ENCODE assay signal across 20 cellular contexts in genomic region chr22:17974087-17974486, GRCh38. TPM values are rescaled to one million over a fixed set of nuclear protein-coding genes. Genes with fewer than 3 reads are reported as not detected.
DNase-seq lines count a peak whose midpoint lies in the region; ATAC-seq, FAIRE-seq and TF ChIP-seq lines count a peak whose summit lies in the region.
"Had no signal": no experiment of that assay in that cellular context is flagged by ENCODE, and none has a peak within 500 bp of the region (broad histone marks: within the 10 kb centered on the region; RNA-seq: fewer than 3 reads in every experiment).

No MANE protein-coding gene starts in this region.

- peaks cover 76% of the 10 kb centered on the region for H3K79me2 ChIP-seq in HepG2 (ENCODE audit: insufficient read depth, low read length)

- TF ChIP-seq EP300 in HepG2 (IDR thresholded peaks at IDR 0.05; ENCODE audit: low read depth in 2 of 2, low read length in 2 of 2) (no peak), HepG2 (CRISPR knock-in tag; IDR thresholded peaks at IDR 0.05; ENCODE audit: borderline replicate concordance) (no peak)

- POLR2A ChIA-PET in HepG2 (lab: Yijun Ruan, JAX) = no interaction called here

- DNase-seq in left ventricle myocardium inferior (no peak), heart right ventricle (no peak), amniotic epithelial cell (ENCODE audit: low read depth) (peak; percentile 77), HepG2 (ENCODE audit: low spot score) (no peak), SW 1271 (lab: John Stamatoyannopoulos, UW) (no peak)
- DNase-seq: activated CD4-positive, alpha-beta T cell treated with anti-CD3 and anti-CD28 coated beads, Interleukin-2, amount 50 U/mL, for 1 hour; activated CD8-positive, alpha-beta memory T cell treated with anti-CD3 and anti-CD28 coated beads, Interleukin-2, amount 50 U/mL, for 4 hours; activated effector memory CD4-positive, alpha-beta T cell treated with Interleukin-2 at 50 U/mL for 16 hours; anterior cingulate cortex; NCI-H1048; NCI-H2081 treated with DMSO at 0.1 percent for 48 hours; NCI-H510A; stimulated activated CD4-positive, alpha-beta T cell treated with anti-CD3 and anti-CD28 coated beads, Interleukin-12 subunit alpha, Interleukin-12 subunit beta, amount 100 ng/mL, for 4 hours; stimulated activated CD8-positive, alpha-beta memory T cell treated with anti-CD3 and anti-CD28 coated beads, Interleukin-4, amount 100 ng/mL, for 48 hours had no signal

- TF ChIP-seq RAD21 in HepG2 (CRISPR knock-in tag; IDR thresholded peaks at IDR 0.05) = no peak

- TF ChIP-seq CTCF in left ventricle myocardium inferior (IDR thresholded peaks at IDR 0.05; ENCODE audit: borderline replicate concordance) (no peak), heart right ventricle (IDR thresholded peaks at IDR 0.05) (no peak), HepG2 (CRISPR knock-in tag; IDR thresholded peaks at IDR 0.05) (no peak)

- intact Hi-C loops in left ventricle myocardium inferior (cut with micrococcal nuclease) (no loop called here), heart right ventricle (cut with DNase I) (loop anchor here in 1 of 10 donors (10.0 kb wide), 1 partner anchor 61 kb away; no protein-coding TSS in a partner anchor), HepG2 (cut with micrococcal nuclease; ENCODE audit: unreplicated experiment) (loop anchor here (1.0 kb wide), 1 partner anchor 26 kb away; no protein-coding TSS in a partner anchor)

- H3K36me3 ChIP-seq in left ventricle myocardium inferior (no peaks in the 10 kb centered on the region), heart right ventricle (peaks cover 0 to 6% (median 0%) of the 10 kb centered on the region in 9 donors), HepG2 (replicated peaks in 1 of 2; ENCODE audit: control insufficient read depth in 1 of 2, insufficient read depth in 2 of 2, low read length in 2 of 2) (no peaks in the 10 kb centered on the region), subcutaneous abdominal adipose tissue (ENCODE audit: control insufficient read depth in 5 of 5, insufficient read depth in 5 of 5, low read length in 5 of 5) (peaks cover 0 to 4% (median 0%) of the 10 kb centered on the region in 5 donors)

- CTCF ChIA-PET in HepG2 (lab: Yijun Ruan, JAX; ENCODE audit: low intra/inter-chr PET ratio, low total read pairs) = no interaction called here

- H3K9me3 ChIP-seq in left ventricle myocardium inferior (replicated peaks) = no peaks in the 10 kb centered on the region
- H3K9me3 ChIP-seq in heart right ventricle = no peaks in the 10 kb centered on the region
- H3K9me3 ChIP-seq in HepG2 (ENCODE audit: low read length) = no peaks in the 10 kb centered on the region
- H3K9me3 ChIP-seq in subcutaneous abdominal adipose tissue (ENCODE audit: control insufficient read depth in 5 of 5, low read length in 5 of 5) = no peaks in the 10 kb centered on the region

- H3K9ac ChIP-seq in HepG2 (ENCODE audit: insufficient read depth, low read depth, low read length) (no peak overlapping the region), subcutaneous abdominal adipose tissue (ENCODE audit: low read length in 5 of 5) (peak overlapping the region in 1 of 5 donors; percentile 64)

- BruUV-seq in HepG2 (replicated peaks; lab: Mats Ljungman, UMichigan) = no TSS peak

- no peak overlapping the region for H3K4me2 ChIP-seq in HepG2 (ENCODE audit: low read depth, low read length)

- H2AFZ ChIP-seq in HepG2 (ENCODE audit: low read length) = no peak overlapping the region

- TF ChIP-seq POLR2A in HepG2 (IDR thresholded peaks at IDR 0.05; ENCODE audit: insufficient read depth in 1 of 2, low read depth in 2 of 2, low read length in 2 of 2) = no peak
- TF ChIP-seq POLR2A in GM18505 (IDR thresholded peaks at IDR 0.05; ENCODE audit: borderline replicate concordance, extremely low read depth, insufficient read depth, insufficient read length) = no peak

- peak overlapping the region; percentile 57 for H3K27ac ChIP-seq in left ventricle myocardium inferior (replicated peaks)
- peak overlapping the region in 1 of 10 donors; percentile 13 for H3K27ac ChIP-seq in heart right ventricle
- peak overlapping the region; percentile 80 for H3K27ac ChIP-seq in HepG2 (ENCODE audit: extremely low read length, insufficient read depth, low read length)
- peak overlapping the region; percentile 41 for H3K27ac ChIP-seq in subcutaneous abdominal adipose tissue (ENCODE audit: low read depth, low read length)

- H3K4me3 ChIP-seq in left ventricle myocardium inferior (no peak overlapping the region), heart right ventricle (no peak overlapping the region), HepG2 (replicated peaks in 1 of 3; ENCODE audit: insufficient read depth in 1 of 3, low read depth in 2 of 3, low read length in 3 of 3) (no peak overlapping the region), subcutaneous abdominal adipose tissue (ENCODE audit: low read depth in 1 of 5, low read length in 5 of 5) (no peak overlapping the region)
- H3K4me3 ChIP-seq: K562 had no signal

- H3K27me3 ChIP-seq in left ventricle myocardium inferior (ENCODE audit: low read depth) (no peaks in the 10 kb centered on the region), heart right ventricle (no peaks in the 10 kb centered on the region), HepG2 (ENCODE audit: control insufficient read depth in 1 of 2, insufficient read depth in 2 of 2, low read length in 2 of 2) (no peaks in the 10 kb centered on the region), subcutaneous abdominal adipose tissue (ENCODE audit: control insufficient read depth in 5 of 5, insufficient read depth in 4 of 5, low read length in 5 of 5) (no peaks in the 10 kb centered on the region)

- H3K4me1 ChIP-seq in left ventricle myocardium inferior (peaks cover 72% of the 10 kb centered on the region), heart right ventricle (peaks cover 10 to 71% (median 52%) of the 10 kb centered on the region in 9 donors), HepG2 (ENCODE audit: insufficient read depth, low read length) (peaks cover 61% of the 10 kb centered on the region), subcutaneous abdominal adipose tissue (ENCODE audit: control insufficient read depth in 5 of 5, insufficient read depth in 5 of 5, low read length in 5 of 5) (peaks cover 14 to 71% (median 61%) of the 10 kb centered on the region in 5 donors)

- no peak for ATAC-seq in heart right ventricle
- peak; percentile 7; the same call in 1 of the 3 replicates for ATAC-seq in HepG2
- ATAC-seq in HG02981 (IDR thresholded peaks at IDR 0.05; ENCODE audit: unreplicated experiment) = no peak
- ATAC-seq in GM18505 (IDR thresholded peaks at IDR 0.05; ENCODE audit: unreplicated experiment) = no peak
- ATAC-seq: K562 had no signal

- H4K20me1 ChIP-seq in HepG2 (ENCODE audit: insufficient read depth, low read length) = no peaks in the 10 kb centered on the region

- no peak for FAIRE-seq in HepG2 (lab: Jason Lieb, UNC)
- FAIRE-seq: A204.1, K562, TTC549 had no signal

- in situ Hi-C loops in HepG2 (cut with HindIII; ENCODE audit: extremely low pct_ligation_motif_present, low pct_unique_long_range_greater_than_20kb) = no loop called here

- WGBS in heart right ventricle, 2 donors = 41 to 58% methylated on average over 3 of the region's 3 CpGs
- WGBS in HepG2 (ENCODE audit: low lambda C conversion rate) = 82% methylated on average over 3 of the region's 3 CpGs

TF ChIP-seq in HepG2, 621 proteins besides CTCF, POLR2A, EP300 and RAD21 (continues in another document):
- TF ChIP-seq KLF11 (CRISPR knock-in tag; IDR thresholded peaks at IDR 0.05) (no peak), ZMAT5 (CRISPR knock-in tag; IDR thresholded peaks at IDR 0.05; ENCODE audit: borderline replicate concordance, low read depth) (no peak), KDM5B (CRISPR knock-in tag; IDR thresholded peaks at IDR 0.05; ENCODE audit: borderline replicate concordance) (no peak), ZNF10 (CRISPR knock-in tag; IDR thresholded peaks at IDR 0.05; ENCODE audit: borderline replicate concordance, low read depth) (no peak), SP1 (IDR thresholded peaks at IDR 0.05) (no peak), SP1 (CRISPR knock-in tag; IDR thresholded peaks at IDR 0.05) (no peak)

RNA-seq across cellular contexts. Expression of gene MICAL3, which starts 50.3 kb away (rescaled TPM):
- total RNA-seq in left ventricle myocardium inferior (92.5 TPM), heart right ventricle (100 to 1,000 TPM in 9 of 10 donors, 10 to 100 TPM in 1; 74.7 to 137 (median 112) TPM), HepG2 (2016; rRNA removed; fragmentation: Illumina TruSeq; extraction: Trizol) (9.5 and 12.5 TPM in 2 replicates)
- polyA plus RNA-seq in heart right ventricle (10 to 100 TPM; 13.2 to 63.1 TPM), HepG2 (2011; rRNA removed) (5.3 and 5.6 TPM in 2 replicates)
- 2.6 and 2.9 TPM in 2 replicates for total RNA-seq in HepG2 (2016; cell fraction: cytosol; rRNA removed; fragmentation: Illumina TruSeq; extraction: Trizol; ENCODE audit: low read depth)
- 8.6 and 11.9 TPM in 2 replicates for total RNA-seq in HepG2 (2016; cell fraction: insoluble cytoplasmic fraction; rRNA removed; fragmentation: Illumina TruSeq; extraction: Trizol)
- 4.2 and 6.1 TPM in 2 replicates for total RNA-seq in HepG2 (2016; cell fraction: membrane; rRNA removed; fragmentation: Illumina TruSeq; extraction: Trizol)
- total RNA-seq in HepG2 (2016; cell fraction: nucleus; rRNA removed; fragmentation: Illumina TruSeq; extraction: Trizol) = 31.3 and 35.0 TPM in 2 replicates
- polyA plus RNA-seq in HepG2 (2011; cell fraction: cytosol; rRNA removed) = 2.5 and 3.1 TPM in 2 replicates
- polyA plus RNA-seq in HepG2 (2011; cell fraction: nucleus; rRNA removed) = 32.9 and 43.0 TPM in 2 replicates
- polyA plus RNA-seq in HepG2 (2012) = 9.2 and 10.8 TPM in 2 replicates
- 0.59 and 1.1 TPM in 2 replicates for polyA plus RNA-seq in HepG2 (2016; cell fraction: cytosol; fragmentation: Illumina TruSeq; extraction: Trizol; ENCODE audit: low read depth)
- polyA plus RNA-seq in HepG2 (2016; cell fraction: insoluble cytoplasmic fraction; fragmentation: Illumina TruSeq; extraction: Trizol; ENCODE audit: low read depth) = 3.5 and 3.6 TPM in 2 replicates
- 0.53 and 1.1 TPM in 2 replicates for polyA plus RNA-seq in HepG2 (2016; cell fraction: membrane; fragmentation: Illumina TruSeq; extraction: Trizol; ENCODE audit: low read depth)
- polyA plus RNA-seq in HepG2 (2016; cell fraction: nucleus; fragmentation: Illumina TruSeq; extraction: Trizol; ENCODE audit: insufficient read depth, low read depth) = 34.4 and 36.4 TPM in 2 replicates
- 12.7 and 28.5 TPM in 2 replicates for polyA minus RNA-seq in HepG2 (2011; rRNA and poly(A)+ RNA removed; ENCODE audit: low replicate concordance)
- 3.7 and 4.4 TPM in 2 replicates for polyA minus RNA-seq in HepG2 (2011; cell fraction: cytosol; rRNA and poly(A)+ RNA removed)
- 28.5 and 33.0 TPM in 2 replicates for polyA minus RNA-seq in HepG2 (2011; cell fraction: nucleus; rRNA and poly(A)+ RNA removed)
